ENCODE assay signal across 9 cellular contexts in the genomic region with DNA sequence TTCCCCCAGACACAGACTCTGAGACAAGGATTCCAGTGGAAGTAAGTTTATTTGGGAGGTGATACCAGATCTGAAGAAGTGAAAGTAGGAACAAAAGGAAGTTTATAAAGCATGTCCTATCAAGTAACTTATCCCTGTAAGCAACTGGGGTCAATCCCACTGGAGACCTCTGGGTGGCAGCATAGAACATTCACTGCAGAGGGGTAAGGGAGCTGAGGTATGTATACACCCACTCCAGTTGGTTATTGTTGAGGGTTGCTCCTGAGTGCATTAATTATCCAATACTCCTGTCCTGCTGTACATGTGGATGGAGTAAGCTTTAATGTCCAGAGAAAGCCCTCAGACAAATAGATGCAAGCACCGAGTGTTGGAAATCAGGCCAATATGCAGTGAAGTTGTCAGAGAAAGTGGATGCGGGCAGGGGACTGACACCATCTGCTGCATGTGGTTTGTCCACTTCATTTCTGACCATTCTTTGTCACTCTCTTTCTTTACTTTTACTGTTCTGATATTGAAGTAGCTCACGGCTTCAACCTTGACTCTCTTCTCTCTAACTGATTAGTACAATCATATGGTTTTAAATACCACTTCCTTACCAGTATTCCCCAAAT. TPM values are rescaled to one million over a fixed set of nuclear protein-coding genes. Genes with fewer than 3 reads are reported as not detected.
DNase-seq lines count a peak whose midpoint lies in the region; ATAC-seq and TF ChIP-seq lines count a peak whose summit lies in the region.
"Had no signal": no experiment of that assay in that cellular context is flagged by ENCODE, and none has a peak within 500 bp of the region (broad histone marks: within the 10 kb centered on the region; RNA-seq: fewer than 3 reads in every experiment).

No MANE protein-coding gene starts in this region.

- in situ Hi-C loops in Caki2 (cut with HindIII; ENCODE audit: low pct_unique_long_range_greater_than_20kb, low sequenced_read_pairs), result no loop called here

- H3K4me3 ChIP-seq in epithelial cell of proximal tubule (ENCODE audit: low read depth, low read length) (no peak overlapping the region), retinal pigment epithelial cell (ENCODE audit: low read length) (no peak overlapping the region)

- TF ChIP-seq CTCF in epithelial cell of proximal tubule (conservative IDR thresholded peaks at IDR 0.05; ENCODE audit: low read depth, low read length) (peak; percentile 71), retinal pigment epithelial cell (conservative IDR thresholded peaks at IDR 0.05; ENCODE audit: low read depth, low read length) (peak; percentile 74)

- DNase-seq in Caki2 (ENCODE audit: low read depth) (peak; percentile 49), HPDE6-E6E7 (ENCODE audit: extremely low spot score) (peak; percentile 44), SKM-1 (lab: John Stamatoyannopoulos, UW; ENCODE audit: unreplicated experiment) (peak; percentile 34), epithelial cell of proximal tubule (ENCODE audit: low read depth) (no peak), retinal pigment epithelial cell (ENCODE audit: low read depth) (no peak), occipital lobe (lab: John Stamatoyannopoulos, UW) (no peak), 8988T (no peak)

- no peak for ATAC-seq in HG03342 (IDR thresholded peaks at IDR 0.05; ENCODE audit: unreplicated experiment)

RNA-seq across cellular contexts. Expression of a gene that starts 46.7 kb away (rescaled TPM):
- 0.14 and 0.38 TPM in 2 replicates for total RNA-seq in Caki2 (2014; rRNA removed; shearing (Covaris generic); ENCODE audit: low replicate concordance)
- total RNA-seq in epithelial cell of proximal tubule, result 3.8 and 19.6 TPM in 2 replicates
- total RNA-seq in occipital lobe, result 12.6 TPM

RNA-seq across cellular contexts. Expression of a gene that starts 46.9 kb away (rescaled TPM):
- 21.7 and 31.3 TPM in 2 replicates for total RNA-seq in Caki2 (2014; rRNA removed; shearing (Covaris generic); ENCODE audit: low replicate concordance)
- total RNA-seq in epithelial cell of proximal tubule, result 31.7 and 37.1 TPM in 2 replicates
- total RNA-seq in occipital lobe, result 2.5 TPM
- total RNA-seq: mononuclear cell had no signal

Comparison
In these comparisons a context has a peak if more than half of its experiments do, and no peak if none do; other contexts are left out.
1. DNase-seq: peak in Caki2 (single experiment), HPDE6-E6E7 (single experiment) and SKM-1 (single experiment); none in epithelial cell of proximal tubule (single experiment), retinal pigment epithelial cell (single experiment), occipital lobe (single experiment) and 8988T (single experiment).